ENCODE assay signal across 14 cellular contexts in the genomic region with DNA sequence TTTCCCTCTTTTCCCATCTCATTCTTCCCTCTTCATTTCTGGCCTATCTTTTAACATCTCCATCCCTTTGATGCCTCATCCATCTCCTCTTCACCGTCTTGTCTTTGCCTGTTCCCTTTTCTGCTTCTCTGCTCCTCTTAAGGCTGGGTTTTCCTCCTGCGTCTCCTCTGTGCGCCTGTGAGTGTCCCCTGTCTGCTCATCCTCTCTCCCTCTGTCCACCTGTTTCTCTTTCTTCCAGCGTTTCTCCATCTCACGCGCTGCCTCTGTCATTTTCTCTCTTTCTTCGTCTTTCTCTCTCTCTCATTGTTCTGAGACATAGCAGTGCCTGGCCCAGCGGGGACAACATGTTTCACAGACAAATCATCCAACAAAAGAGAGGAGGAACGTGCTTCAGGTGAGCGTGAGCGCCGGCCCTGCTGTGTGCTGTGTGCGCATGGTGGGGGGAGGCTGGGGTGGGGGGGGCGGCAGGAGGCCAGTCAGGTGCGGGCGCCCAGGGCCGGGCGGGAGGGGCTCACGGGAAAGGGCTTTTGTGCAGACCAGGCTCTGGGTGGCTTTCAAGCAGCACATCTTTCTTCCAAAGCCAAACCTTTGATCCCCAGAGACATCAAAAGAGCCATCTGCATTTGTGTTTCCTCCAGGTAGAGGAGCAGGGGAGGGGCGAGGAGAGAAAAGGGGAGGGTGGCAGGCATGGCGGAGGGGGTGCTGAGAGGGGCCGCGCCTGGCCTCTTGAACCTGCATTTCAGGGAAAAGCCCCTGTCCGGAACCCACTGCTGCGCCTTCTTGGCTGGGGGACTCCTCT.
A peak's percentile ranks its signal among the peaks of the same experiment; 100 is the strongest.
DNase-seq lines count a peak whose midpoint lies in the region.
"Had no signal": no experiment of that assay in that cellular context is flagged by ENCODE, and none has a peak within 500 bp of the region (broad histone marks: within the 10 kb centered on the region; RNA-seq: fewer than 3 reads in every experiment).

No MANE protein-coding gene starts in this region.

- in situ Hi-C loops in ACHN (cut with HindIII; ENCODE audit: low pct_ligation_motif_present, low pct_unique_long_range_greater_than_20kb, low sequenced_read_pairs) = no loop called here

- DNase-seq in DMS53 treated with DMSO at 0.1 percent for 48 hours (lab: John Stamatoyannopoulos, UW; ENCODE audit: unreplicated experiment) = peak; percentile 46
- DNase-seq in NCI-H1417 treated with DMSO at 0.1 percent for 48 hours (lab: John Stamatoyannopoulos, UW) = peak; percentile 55
- peak; percentile 25 for DNase-seq in NCI-H748 treated with DMSO at 0.1 percent for 48 hours (lab: John Stamatoyannopoulos, UW)
- DNase-seq in iPS-NIHi11 (ENCODE audit: low spot score) = peak; percentile 48
- no peak for DNase-seq in activated CD4-positive, alpha-beta T cell treated with anti-CD3 and anti-CD28 coated beads for 4 hours
- DNase-seq in amniotic stem cell (lab: John Stamatoyannopoulos, UW) = no peak
- no peak for DNase-seq in globus pallidus (ENCODE audit: low spot score)
- DNase-seq in ACHN = no peak
- DNase-seq: activated naive CD4-positive, alpha-beta T cell treated with anti-CD3 and anti-CD28 coated beads, Interleukin-2, amount 10 ng/mL, durations not matched to agents 7 days and 5 days; central memory CD4-positive, alpha-beta T cell; DMS 273 treated with DMSO at 0.1 percent for 48 hours; kidney glomerular epithelial cell; MG63; stimulated activated CD4-positive, alpha-beta T cell treated with anti-CD3 and anti-CD28 coated beads, Interleukin-1b, Interleukin-23, amount 100 ng/mL, for 48 hours had no signal

Comparison
In these comparisons a context has a peak if more than half of its experiments do, and no peak if none do; other contexts are left out.
1. DNase-seq: peak in DMS53 treated with DMSO at 0.1 percent for 48 hours (single experiment), NCI-H1417 treated with DMSO at 0.1 percent for 48 hours (single experiment), NCI-H748 treated with DMSO at 0.1 percent for 48 hours (single experiment) and iPS-NIHi11 (single experiment); none in activated CD4-positive, alpha-beta T cell treated with anti-CD3 and anti-CD28 coated beads for 4 hours (0 of 2), amniotic stem cell (single experiment), globus pallidus (single experiment) and ACHN (single experiment).